ENCODE assay signal across 24 cellular contexts in the genomic region with DNA sequence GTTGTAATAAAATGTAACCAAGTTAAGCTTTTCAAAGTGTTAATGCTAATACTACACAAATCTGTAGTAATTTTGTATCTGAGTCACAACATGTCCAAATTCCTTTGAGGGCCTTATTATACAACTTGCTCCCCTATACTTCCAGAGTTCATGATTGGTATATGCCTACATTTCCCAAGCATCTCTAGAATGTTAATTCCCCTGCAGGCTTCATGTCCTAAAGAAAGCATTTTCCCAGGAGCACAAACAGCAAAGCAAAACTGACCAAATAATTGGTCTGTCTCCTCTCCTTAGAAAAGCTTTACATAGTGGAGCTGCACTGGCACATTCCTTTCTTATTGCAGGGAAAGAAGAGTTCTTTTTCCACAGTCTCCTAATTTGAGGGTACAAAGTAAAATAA. TPM values are rescaled to one million over a fixed set of nuclear protein-coding genes. Genes with fewer than 3 reads are reported as not detected.
A peak's percentile ranks its signal among the peaks of the same experiment; 100 is the strongest.
DNase-seq lines count a peak whose midpoint lies in the region; ATAC-seq and TF ChIP-seq lines count a peak whose summit lies in the region.
"Had no signal": no experiment of that assay in that cellular context is flagged by ENCODE, and none has a peak within 500 bp of the region (broad histone marks: within the 10 kb centered on the region; RNA-seq: fewer than 3 reads in every experiment).

No MANE protein-coding gene starts in this region.

- peaks cover 14% of the 10 kb centered on the region for H3K36me3 Mint-ChIP-seq in stimulated activated memory B cell treated with anti-CD40 and anti-IgM and Interleukin-4, amounts not matched to agents 10 μg/mL and 1 μg/mL and 100 μg/mL, for 72 hours
- H3K36me3 Mint-ChIP-seq: activated naive CD8-positive, alpha-beta T cell; natural killer cell had no signal

- H3K9me3 Mint-ChIP-seq in stimulated activated memory B cell treated with anti-CD40 and anti-IgM and Interleukin-4, amounts not matched to agents 10 μg/mL and 1 μg/mL and 100 μg/mL, for 72 hours, result no peaks in the 10 kb centered on the region
- H3K9me3 Mint-ChIP-seq: activated T-helper 17 cell treated with anti-CD3 and anti-CD28 coated beads, Interleukin-2, amount 50 U/mL, for 72 hours; natural killer cell; T-helper 2 cell treated with Interferon-gamma antibody and Interleukin-4, amounts not matched to agents 5 μg/mL and 100 μg/mL, for 36 hours had no signal

- H3K4me1 ChIP-seq in left ventricle myocardium inferior (peaks cover 63% of the 10 kb centered on the region), right atrium auricular region (peaks cover 0 to 27% of the 10 kb centered on the region in 2 donors), mesodermal cell (ENCODE audit: control insufficient read depth, insufficient read depth, low read length, poor library complexity, severe bottlenecking) (peaks cover 15% of the 10 kb centered on the region)
- H3K4me1 ChIP-seq: colonic mucosa had no signal

- H3K27me3 ChIP-seq in left ventricle myocardium inferior (ENCODE audit: low read depth), result no peaks in the 10 kb centered on the region
- H3K27me3 ChIP-seq in right atrium auricular region, result no peaks in the 10 kb centered on the region
- H3K27me3 ChIP-seq: BLaER1, colonic mucosa, thyroid gland had no signal

- ATAC-seq in stimulated activated memory B cell treated with anti-CD40 and anti-IgM and Interleukin-4, amounts not matched to agents 10 μg/mL and 1 μg/mL and 100 μg/mL, for 72 hours, result no peak
- ATAC-seq in HG02885 (IDR thresholded peaks at IDR 0.05; ENCODE audit: poor library complexity, unreplicated experiment), result no peak
- ATAC-seq: activated T-helper 17 cell treated with anti-CD3 and anti-CD28 coated beads, Interleukin-2, amount 50 U/mL, for 72 hours; natural killer cell had no signal

- DNase-seq in left ventricle myocardium inferior, result no peak
- DNase-seq in right atrium auricular region (ENCODE audit: low spot score), result no peak
- DNase-seq in cerebellar cortex (ENCODE audit: low spot score), result peak; percentile 53
- no peak for DNase-seq in Ammon's horn (ENCODE audit: low spot score)
- no peak for DNase-seq in ureter (ENCODE audit: low spot score)
- DNase-seq: activated CD4-positive, alpha-beta T cell treated with anti-CD3 and anti-CD28 coated beads, Interleukin-2, amount 50 U/mL, for 1 hour; colonic mucosa; COR-L47; glutamatergic neuron; natural killer cell; NCI-H187; stimulated activated CD4-positive, alpha-beta T cell treated with anti-CD3 and anti-CD28 coated beads, Interleukin-2, amount 100 ng/mL, for 48 hours; stimulated activated naive CD4-positive, alpha-beta T cell treated with Interleukin-2 at 50 U/mL for 16 hours; thyroid gland; WERI-Rb-1 had no signal

- no peak overlapping the region for H3K4me3 ChIP-seq in left ventricle myocardium inferior
- no peak overlapping the region for H3K4me3 ChIP-seq in right atrium auricular region
- H3K4me3 ChIP-seq in mesodermal cell (ENCODE audit: extremely low read depth, insufficient read depth, low read length, poor library complexity, severe bottlenecking), result no peak overlapping the region
- H3K4me3 ChIP-seq: BLaER1, colonic mucosa, thyroid gland had no signal

- no peak overlapping the region for H3K4me3 Mint-ChIP-seq in stimulated activated memory B cell treated with anti-CD40 and anti-IgM and Interleukin-4, amounts not matched to agents 10 μg/mL and 1 μg/mL and 100 μg/mL, for 72 hours
- H3K4me3 Mint-ChIP-seq: activated naive CD8-positive, alpha-beta T cell; activated T-helper 17 cell treated with anti-CD3 and anti-CD28 coated beads, Interleukin-2, amount 50 U/mL, for 72 hours; natural killer cell; T-helper 2 cell treated with Interferon-gamma antibody and Interleukin-4, amounts not matched to agents 5 μg/mL and 100 μg/mL, for 36 hours had no signal

- H3K9me3 ChIP-seq in left ventricle myocardium inferior (replicated peaks) (no peaks in the 10 kb centered on the region), right atrium auricular region (no peaks in the 10 kb centered on the region), mesodermal cell (ENCODE audit: control insufficient read depth, low read length) (no peaks in the 10 kb centered on the region)
- H3K9me3 ChIP-seq: BLaER1, colonic mucosa, thyroid gland had no signal

- TF ChIP-seq CTCF in left ventricle myocardium inferior (IDR thresholded peaks at IDR 0.05; ENCODE audit: borderline replicate concordance) (no peak), right atrium auricular region (IDR thresholded peaks at IDR 0.05) (no peak)

- intact Hi-C loops in left ventricle myocardium inferior (cut with micrococcal nuclease), result no loop called here

- no peak overlapping the region for H3K27ac Mint-ChIP-seq in stimulated activated memory B cell treated with anti-CD40 and anti-IgM and Interleukin-4, amounts not matched to agents 10 μg/mL and 1 μg/mL and 100 μg/mL, for 72 hours
- H3K27ac Mint-ChIP-seq: activated naive CD8-positive, alpha-beta T cell; activated T-helper 17 cell treated with anti-CD3 and anti-CD28 coated beads, Interleukin-2, amount 50 U/mL, for 72 hours; natural killer cell; T-helper 2 cell treated with Interferon-gamma antibody and Interleukin-4, amounts not matched to agents 5 μg/mL and 100 μg/mL, for 36 hours had no signal

- H3K4me1 Mint-ChIP-seq in stimulated activated memory B cell treated with anti-CD40 and anti-IgM and Interleukin-4, amounts not matched to agents 10 μg/mL and 1 μg/mL and 100 μg/mL, for 72 hours, result peaks cover 13% of the 10 kb centered on the region

- H3K27ac ChIP-seq in left ventricle myocardium inferior (replicated peaks) (peak overlapping the region; percentile 43), right atrium auricular region (peak overlapping the region in 1 of 2 donors; percentile 13), mesodermal cell (ENCODE audit: low read depth, low read length, severe bottlenecking) (peak overlapping the region; percentile 74)
- H3K27ac ChIP-seq: BLaER1, colonic mucosa, parathyroid adenoma, RWPE1, thyroid gland, WERI-Rb-1 had no signal

- H3K27me3 Mint-ChIP-seq in stimulated activated memory B cell treated with anti-CD40 and anti-IgM and Interleukin-4, amounts not matched to agents 10 μg/mL and 1 μg/mL and 100 μg/mL, for 72 hours, result no peaks in the 10 kb centered on the region
- H3K27me3 Mint-ChIP-seq: activated naive CD8-positive, alpha-beta T cell; activated T-helper 17 cell treated with anti-CD3 and anti-CD28 coated beads, Interleukin-2, amount 50 U/mL, for 72 hours had no signal

- H3K36me3 ChIP-seq in left ventricle myocardium inferior, result no peaks in the 10 kb centered on the region
- H3K36me3 ChIP-seq in right atrium auricular region, result no peaks in the 10 kb centered on the region
- peaks cover 12% of the 10 kb centered on the region for H3K36me3 ChIP-seq in mesodermal cell (ENCODE audit: control insufficient read depth, insufficient read depth, low read length)
- H3K36me3 ChIP-seq: BLaER1, colonic mucosa, thyroid gland, WERI-Rb-1 had no signal

RNA-seq across cellular contexts. Expression of a gene that starts 3.7 kb away (rescaled TPM):
- total RNA-seq in left ventricle myocardium inferior (42.0 TPM), right atrium auricular region (10 to 100 TPM; 31.0 to 31.8 TPM), ureter (16.5 TPM)
- polyA plus RNA-seq in mesodermal cell (2013, experiment 1 of 2), result 25.5 TPM
- 23.8 TPM for polyA plus RNA-seq in mesodermal cell (2013, experiment 2 of 2)

RNA-seq across cellular contexts. Expression of a gene that starts 29.3 kb away (rescaled TPM):
- total RNA-seq in left ventricle myocardium inferior (0.16 TPM), right atrium auricular region (not detected), ureter (2.3 TPM)
- polyA plus RNA-seq in mesodermal cell (2013, experiment 1 of 2), result 0.37 TPM
- not detected for polyA plus RNA-seq in mesodermal cell (2013, experiment 2 of 2)
- total RNA-seq: activated T-helper 17 cell treated with anti-CD3 and anti-CD28 coated beads, Interleukin-2, amount 50 U/mL, for 72 hours had no signal
